Comparison of ENCODE assay signal across 8 cellular contexts in genomic region chr17:77342656-77342990, GRCh38.
DNase-seq lines count a peak whose midpoint lies in the region; ATAC-seq, FAIRE-seq and TF ChIP-seq lines count a peak whose summit lies in the region.
"Not testable (repeated sequence)": the region's sequence is repeated elsewhere in the genome, so short reads cannot be mapped to it uniquely, and the experiment has no call there.

No MANE protein-coding gene starts in this region.

- H2BK12ac ChIP-seq in mesenchymal stem cell (ENCODE audit: low read length in 2 of 2), result not testable (repeated sequence)

- H3K9me2 ChIP-seq in PC-3 (replicated peaks; ENCODE audit: low read length), result not testable (repeated sequence)

- peaks cover 35% of the 10 kb centered on the region for H3K4me1 ChIP-seq in DND-41 (ENCODE audit: insufficient read depth, low read length)
- H3K4me1 ChIP-seq in PC-3 (ENCODE audit: insufficient read depth, low read length), result peaks cover 19% of the 10 kb centered on the region
- H3K4me1 ChIP-seq in mesenchymal stem cell (ENCODE audit: control insufficient read depth, insufficient read depth, low read depth, low read length), result peaks cover 15% of the 10 kb centered on the region
- H3K4me1 ChIP-seq in small intestine (ENCODE audit: control insufficient read depth in 2 of 2, insufficient read depth in 1 of 2, low read depth in 1 of 2, low read length in 1 of 2), result not testable (repeated sequence)
- H3K4me1 ChIP-seq in upper lobe of right lung, result peaks cover 26% of the 10 kb centered on the region

- peaks cover 54% of the 10 kb centered on the region for H3K4me1 Mint-ChIP-seq in activated CD4-positive, alpha-beta T cell treated with anti-CD3 and anti-CD28 coated beads, Interleukin-2, amount 10 ng/mL, durations not matched to agents 7 days and 5 days
- H3K4me1 Mint-ChIP-seq in activated naive CD4-positive, alpha-beta T cell treated with anti-CD3 and anti-CD28 coated beads for 36 hours (ENCODE audit: low read depth), result peaks cover 43% of the 10 kb centered on the region

- 77% methylated on average over 5 of the region's 8 CpGs for WGBS in mesenchymal stem cell
- 53 to 77% (median 68%) methylated on average over 8 of the region's 8 CpGs for WGBS in small intestine, 3 donors

- peaks cover 13% of the 10 kb centered on the region for H3K9me3 Mint-ChIP-seq in activated CD4-positive, alpha-beta T cell treated with anti-CD3 and anti-CD28 coated beads, Interleukin-2, amount 10 ng/mL, durations not matched to agents 7 days and 5 days
- not testable (repeated sequence) for H3K9me3 Mint-ChIP-seq in activated naive CD4-positive, alpha-beta T cell treated with anti-CD3 and anti-CD28 coated beads for 36 hours

- H3K9me3 ChIP-seq in DND-41 (ENCODE audit: insufficient read depth, low read length, severe bottlenecking); PC-3 (ENCODE audit: low read length); mesenchymal stem cell (ENCODE audit: control insufficient read depth, low read length); small intestine (ENCODE audit: control insufficient read depth, low read depth); upper lobe of right lung: not testable (repeated sequence)

- H3K4me2 ChIP-seq in DND-41 (ENCODE audit: insufficient read depth, low read length) (peak overlapping the region; percentile 14; the same call in 1 of the 2 replicates), PC-3 (ENCODE audit: low read length) (peak overlapping the region; percentile 30)
- not testable (repeated sequence) for H3K4me2 ChIP-seq in mesenchymal stem cell (ENCODE audit: low read length, poor library complexity, severe bottlenecking)

- peak overlapping the region; percentile 68 for H3K4me3 Mint-ChIP-seq in activated CD4-positive, alpha-beta T cell treated with anti-CD3 and anti-CD28 coated beads, Interleukin-2, amount 10 ng/mL, durations not matched to agents 7 days and 5 days
- peak overlapping the region; percentile 20 for H3K4me3 Mint-ChIP-seq in activated naive CD4-positive, alpha-beta T cell treated with anti-CD3 and anti-CD28 coated beads for 36 hours

- CTCF ChIA-PET in PC-3 (lab: Charles Lee), result not testable (repeated sequence)
- CTCF ChIA-PET in activated CD4-positive, alpha-beta T cell treated with anti-CD3 and anti-CD28 coated beads, Interleukin-2, amount 10 ng/mL, durations not matched to agents 7 days and 5 days (lab: Charles Lee), result interaction anchor here (1.7 to 2.5 kb wide), 3 partner anchors 9 to 58 kb away, joined by 4 to 14 read pairs (median 4); no protein-coding TSS in a partner anchor
- CTCF ChIA-PET in activated naive CD4-positive, alpha-beta T cell treated with anti-CD3 and anti-CD28 coated beads for 36 hours (lab: Charles Lee), result interaction anchor here (3.1 kb wide), 1 partner anchor 58 kb away, joined by 12 read pairs; no protein-coding TSS in a partner anchor

- not testable (repeated sequence) for H4K20me1 ChIP-seq in DND-41 (ENCODE audit: insufficient read depth, low read length)
- peaks cover 25% of the 10 kb centered on the region; the same call in 1 of the 2 replicates for H4K20me1 ChIP-seq in PC-3 (ENCODE audit: low read length)

- H3K4ac ChIP-seq in mesenchymal stem cell (ENCODE audit: low read depth in 1 of 2, low read length in 2 of 2), result peak overlapping the region in 1 of 2 experiments; percentile 51

- H3K36me3 Mint-ChIP-seq in activated CD4-positive, alpha-beta T cell treated with anti-CD3 and anti-CD28 coated beads, Interleukin-2, amount 10 ng/mL, durations not matched to agents 7 days and 5 days (ENCODE audit: low read depth), result peaks cover 22% of the 10 kb centered on the region
- not testable (repeated sequence) for H3K36me3 Mint-ChIP-seq in activated naive CD4-positive, alpha-beta T cell treated with anti-CD3 and anti-CD28 coated beads for 36 hours (ENCODE audit: low read depth)

- not testable (repeated sequence) for H2AFZ ChIP-seq in DND-41 (ENCODE audit: low read depth, low read length); PC-3 (ENCODE audit: low read length); mesenchymal stem cell (ENCODE audit: low read depth, low read length)

- not testable (repeated sequence) for H3F3A ChIP-seq in PC-3 (ENCODE audit: low read length, unreplicated experiment)

- not testable (repeated sequence) for H3K14ac ChIP-seq in mesenchymal stem cell (ENCODE audit: low read length in 2 of 2)

- not testable (repeated sequence) for TF ChIP-seq CTCF in DND-41 (IDR thresholded peaks at IDR 0.05; ENCODE audit: borderline replicate concordance, extremely low read depth, low read length, poor library complexity, severe bottlenecking); PC-3 (conservative IDR thresholded peaks at IDR 0.05; ENCODE audit: low read depth, low read length); coronary artery (IDR thresholded peaks at IDR 0.05); upper lobe of right lung (IDR thresholded peaks at IDR 0.05)

- H3K27ac ChIP-seq in DND-41 (ENCODE audit: low read length) (peak overlapping the region; percentile 69), PC-3 (ENCODE audit: low read length) (peak overlapping the region; percentile 63), coronary artery (peak overlapping the region in 1 of 2 donors; percentile 7), mesenchymal stem cell (ENCODE audit: low read length, poor library complexity, severe bottlenecking) (peak overlapping the region; percentile 67), small intestine (ENCODE audit: low read depth in 1 of 2, low read length in 1 of 2) (peak overlapping the region; percentile 67 to 88), upper lobe of right lung (peak overlapping the region; percentile 80)

- ATAC-seq in DND-41 (ENCODE audit: insufficient read depth, low read depth), result peak; percentile 63
- ATAC-seq in PC-3, upper lobe of right lung: not testable (repeated sequence)

- H3K4me3 ChIP-seq in DND-41 (ENCODE audit: low read depth in 1 of 2, low read length in 2 of 2); PC-3 (ENCODE audit: low read length); coronary artery; mesenchymal stem cell (ENCODE audit: insufficient read depth in 1 of 2, low read depth in 1 of 2, low read length in 2 of 2); small intestine (ENCODE audit: low read depth in 1 of 2, low read length in 2 of 2): not testable (repeated sequence)
- peak overlapping the region; percentile 16 for H3K4me3 ChIP-seq in upper lobe of right lung

- not testable (repeated sequence) for H4K8ac ChIP-seq in mesenchymal stem cell (ENCODE audit: low read length)

- not testable (repeated sequence) for H2BK15ac ChIP-seq in mesenchymal stem cell (ENCODE audit: low read depth, poor library complexity, severe bottlenecking)

- not testable (repeated sequence) for BruUV-seq in PC-3 (replicated peaks; lab: Mats Ljungman, UMichigan)

- H3K79me1 ChIP-seq in mesenchymal stem cell (replicated peaks; ENCODE audit: low read length, poor library complexity, severe bottlenecking), result peaks cover 18% of the 10 kb centered on the region

- not testable (repeated sequence) for H2BK5ac ChIP-seq in mesenchymal stem cell (ENCODE audit: low read depth, low read length, poor library complexity, severe bottlenecking)

- intact Hi-C loops in PC-3 (cut with micrococcal nuclease); upper lobe of right lung (cut with DNase I): not testable (repeated sequence)
- intact Hi-C loops in activated naive CD4-positive, alpha-beta T cell treated with anti-CD3 and anti-CD28 coated beads for 36 hours (cut with micrococcal nuclease), result loop anchor here (1.0 to 2.0 kb wide), 2 partner anchors 9 to 48 kb away; no protein-coding TSS in a partner anchor

- not testable (repeated sequence) for H4K91ac ChIP-seq in mesenchymal stem cell (ENCODE audit: low read length)

- POLR2A ChIA-PET in PC-3 (lab: Charles Lee; ENCODE audit: unreplicated experiment); activated CD4-positive, alpha-beta T cell treated with anti-CD3 and anti-CD28 coated beads, Interleukin-2, amount 10 ng/mL, durations not matched to agents 7 days and 5 days (lab: Charles Lee): not testable (repeated sequence)

- peak overlapping the region; percentile 92 for H3K27ac Mint-ChIP-seq in activated CD4-positive, alpha-beta T cell treated with anti-CD3 and anti-CD28 coated beads, Interleukin-2, amount 10 ng/mL, durations not matched to agents 7 days and 5 days
- peak overlapping the region; percentile 80 for H3K27ac Mint-ChIP-seq in activated naive CD4-positive, alpha-beta T cell treated with anti-CD3 and anti-CD28 coated beads for 36 hours

- not testable (repeated sequence) for H3K79me2 ChIP-seq in DND-41 (ENCODE audit: insufficient read depth, low read length)
- peaks cover 90% of the 10 kb centered on the region for H3K79me2 ChIP-seq in PC-3 (ENCODE audit: low read length)

- H3K36me3 ChIP-seq in DND-41 (ENCODE audit: insufficient read depth, low read length); mesenchymal stem cell (ENCODE audit: control insufficient read depth in 1 of 2, insufficient read depth in 2 of 2, low read depth in 1 of 2, low read length in 2 of 2); small intestine (ENCODE audit: control insufficient read depth in 2 of 2, insufficient read depth in 2 of 2, low read length in 2 of 2); upper lobe of right lung: not testable (repeated sequence)
- H3K36me3 ChIP-seq in PC-3 (ENCODE audit: low read depth, low read length), result peaks cover 42% of the 10 kb centered on the region

- H3K23ac ChIP-seq in mesenchymal stem cell (ENCODE audit: low read length in 2 of 2), result not testable (repeated sequence)

- H2BK120ac ChIP-seq in mesenchymal stem cell (ENCODE audit: low read depth, low read length), result not testable (repeated sequence)

- not testable (repeated sequence) for H2AK5ac ChIP-seq in mesenchymal stem cell (ENCODE audit: low read length, severe bottlenecking)

- not testable (repeated sequence) for DNase-seq in DND-41; PC-3; activated CD4-positive, alpha-beta T cell treated with anti-CD3 and anti-CD28 coated beads, Interleukin-2, amount 10 ng/mL, durations not matched to agents 7 days and 5 days; activated naive CD4-positive, alpha-beta T cell treated with anti-CD3 and anti-CD28 coated beads for 36 hours; mesenchymal stem cell; small intestine
- DNase-seq in coronary artery (ENCODE audit: low spot score), result peak; percentile 40
- peak; percentile 16 for DNase-seq in upper lobe of right lung

- FAIRE-seq in small intestine (lab: Jason Lieb, UNC), result not testable (repeated sequence)

- not testable (repeated sequence) for H3K27me3 ChIP-seq in DND-41 (ENCODE audit: insufficient read depth, low read length, poor library complexity); PC-3 (ENCODE audit: low read length); mesenchymal stem cell (ENCODE audit: control insufficient read depth in 1 of 2, insufficient read depth in 1 of 2, low read length in 2 of 2); small intestine (ENCODE audit: control insufficient read depth in 2 of 2, insufficient read depth in 2 of 2, low read length in 2 of 2); upper lobe of right lung

- H3K9ac ChIP-seq in DND-41 (ENCODE audit: low read depth, low read length) (peak overlapping the region; percentile 12; the same call in 1 of the 2 replicates), PC-3 (ENCODE audit: low read length) (0 out of 2 replicates have a peak overlapping the region, but pooled peaks have one; percentile 6)
- H3K9ac ChIP-seq in mesenchymal stem cell (ENCODE audit: low read length), result not testable (repeated sequence)

- H3K27me3 Mint-ChIP-seq in activated CD4-positive, alpha-beta T cell treated with anti-CD3 and anti-CD28 coated beads, Interleukin-2, amount 10 ng/mL, durations not matched to agents 7 days and 5 days; activated naive CD4-positive, alpha-beta T cell treated with anti-CD3 and anti-CD28 coated beads for 36 hours (ENCODE audit: low read depth): not testable (repeated sequence)

- H3K18ac ChIP-seq in mesenchymal stem cell (ENCODE audit: low read depth in 1 of 2, low read length in 2 of 2), result peak overlapping the region in 1 of 2 experiments; percentile 76
